Comparison of ENCODE assay signal across 8 cellular contexts in the genomic region with DNA sequence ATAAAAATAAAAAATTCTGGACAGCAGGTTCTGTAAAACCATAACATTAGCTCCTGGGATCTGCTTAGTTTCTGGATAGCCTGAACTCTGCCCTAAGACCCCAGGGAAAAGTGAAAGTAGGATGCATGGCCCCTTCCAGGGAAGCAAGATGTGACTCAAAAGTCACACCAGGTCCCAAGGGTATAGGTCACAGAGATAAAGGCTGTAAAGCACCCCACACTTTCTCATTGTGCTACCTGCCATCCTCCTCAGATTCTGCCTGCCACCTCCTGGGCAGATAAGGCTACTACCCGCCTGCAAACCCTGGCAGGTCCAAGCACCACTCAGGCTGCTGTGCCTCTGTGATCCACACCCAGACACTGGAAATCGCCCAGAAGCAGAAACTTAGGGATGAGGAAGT. TPM values are rescaled to one million over a fixed set of nuclear protein-coding genes. Genes with fewer than 3 reads are reported as not detected.
A peak's percentile ranks its signal among the peaks of the same experiment; 100 is the strongest.
DNase-seq lines count a peak whose midpoint lies in the region; ATAC-seq and TF ChIP-seq lines count a peak whose summit lies in the region.

No MANE protein-coding gene starts in this region.

- no peak overlapping the region for H3K4me2 ChIP-seq in OCI-LY7 (ENCODE audit: low read length)

- DNase-seq in SIG-M5 treated with dmso at 0.1 percent for 504 hours (lab: John Stamatoyannopoulos, UW; ENCODE audit: unreplicated experiment) (peak; percentile 46), SIG-M5 (lab: John Stamatoyannopoulos, UW) (no peak), OCI-LY7 (ENCODE audit: low spot score) (peak; percentile 76), left ventricle myocardium inferior (peak; percentile 39), putamen (ENCODE audit: low spot score) (no peak)
- peak; percentile 47 for DNase-seq in activated T-helper 2 cell treated with anti-CD3 and anti-CD28 coated beads, Interferon-gamma antibody, Interleukin-2, Interleukin-4, amounts not matched to agents 10 μg/mL and 5 μg/mL and 100 μg/mL, durations not matched to agents 14 hours and 24 hours and 36 hours (ENCODE audit: low spot score)
- DNase-seq in stimulated activated CD4-positive, alpha-beta T cell treated with anti-CD3 and anti-CD28 coated beads, Interleukin-12 subunit alpha, Interleukin-12 subunit beta, amount 100 ng/mL, for 48 hours (ENCODE audit: low read depth in 2 of 3, low spot score in 1 of 3): peak; percentile 31 to 52 (median 38)

- intact Hi-C loops in OCI-LY7 (cut with micrococcal nuclease; ENCODE audit: unreplicated experiment): loop anchor here (1.0 to 10.0 kb wide), 5 partner anchors 116 to 324 kb away; partner anchors contain the start of gene FXYD7
- intact Hi-C loops in activated T-helper 2 cell treated with anti-CD3 and anti-CD28 coated beads, Interferon-gamma antibody, Interleukin-2, Interleukin-4, amounts not matched to agents 10 μg/mL and 5 μg/mL and 100 μg/mL, durations not matched to agents 14 hours and 24 hours and 36 hours (cut with micrococcal nuclease): loop anchor here (1.0 to 2.0 kb wide), 2 partner anchors 18 to 116 kb away; no protein-coding TSS in a partner anchor
- intact Hi-C loops in left ventricle myocardium inferior (cut with micrococcal nuclease): loop anchor here (10.0 kb wide), 1 partner anchor 114 kb away; the partner anchor contains the start of gene FFAR3

- no peaks in the 10 kb centered on the region for H3K79me2 ChIP-seq in OCI-LY7 (ENCODE audit: insufficient read depth, low read depth, low read length)

- no peak overlapping the region for H3K27ac Mint-ChIP-seq in activated T-helper 2 cell treated with anti-CD3 and anti-CD28 coated beads, Interferon-gamma antibody, Interleukin-2, Interleukin-4, amounts not matched to agents 10 μg/mL and 5 μg/mL and 100 μg/mL, durations not matched to agents 14 hours and 24 hours and 36 hours

- peak; percentile 65 for ATAC-seq in HG02981 (IDR thresholded peaks at IDR 0.05; ENCODE audit: unreplicated experiment)

- H3K27ac ChIP-seq in OCI-LY7 (ENCODE audit: low read depth, low read length, poor library complexity, severe bottlenecking) (no peak overlapping the region), left ventricle myocardium inferior (replicated peaks) (no peak overlapping the region)

- BruUV-seq in OCI-LY7 (replicated peaks; lab: Mats Ljungman, UMichigan): no TSS peak

- H4K20me1 ChIP-seq in OCI-LY7 (ENCODE audit: insufficient read depth, low read length): no peaks in the 10 kb centered on the region

- H3K4me3 Mint-ChIP-seq in activated T-helper 2 cell treated with anti-CD3 and anti-CD28 coated beads, Interferon-gamma antibody, Interleukin-2, Interleukin-4, amounts not matched to agents 10 μg/mL and 5 μg/mL and 100 μg/mL, durations not matched to agents 14 hours and 24 hours and 36 hours (ENCODE audit: low read depth): no peak overlapping the region

- H2AFZ ChIP-seq in OCI-LY7 (ENCODE audit: low read length): no peak overlapping the region

- POLR2A ChIA-PET in OCI-LY7 (lab: Charles Lee): no interaction called here

- CTCF ChIA-PET in OCI-LY7 (lab: Charles Lee; ENCODE audit: unreplicated experiment): no interaction called here

- H3K4me3 ChIP-seq in OCI-LY7 (ENCODE audit: low read depth, low read length, poor library complexity, severe bottlenecking): no peak overlapping the region
- H3K4me3 ChIP-seq in left ventricle myocardium inferior: no peak overlapping the region

- peaks cover 4% of the 10 kb centered on the region for H3K27me3 Mint-ChIP-seq in activated T-helper 2 cell treated with anti-CD3 and anti-CD28 coated beads, Interferon-gamma antibody, Interleukin-2, Interleukin-4, amounts not matched to agents 10 μg/mL and 5 μg/mL and 100 μg/mL, durations not matched to agents 14 hours and 24 hours and 36 hours (ENCODE audit: low read depth)

- H3K36me3 ChIP-seq in OCI-LY7 (ENCODE audit: insufficient read depth, low read length): no peaks in the 10 kb centered on the region
- no peaks in the 10 kb centered on the region for H3K36me3 ChIP-seq in left ventricle myocardium inferior

- no peaks in the 10 kb centered on the region for H3K9me3 Mint-ChIP-seq in activated T-helper 2 cell treated with anti-CD3 and anti-CD28 coated beads, Interferon-gamma antibody, Interleukin-2, Interleukin-4, amounts not matched to agents 10 μg/mL and 5 μg/mL and 100 μg/mL, durations not matched to agents 14 hours and 24 hours and 36 hours

- H3K9me3 ChIP-seq in OCI-LY7 (ENCODE audit: low read length) (no peaks in the 10 kb centered on the region), left ventricle myocardium inferior (replicated peaks) (no peaks in the 10 kb centered on the region)

- H3K4me1 Mint-ChIP-seq in activated T-helper 2 cell treated with anti-CD3 and anti-CD28 coated beads, Interferon-gamma antibody, Interleukin-2, Interleukin-4, amounts not matched to agents 10 μg/mL and 5 μg/mL and 100 μg/mL, durations not matched to agents 14 hours and 24 hours and 36 hours (ENCODE audit: low read depth): peaks cover 14% of the 10 kb centered on the region

- peaks cover 2% of the 10 kb centered on the region for H3K4me1 ChIP-seq in OCI-LY7 (ENCODE audit: insufficient read depth, low read length, poor library complexity, severe bottlenecking)
- no peaks in the 10 kb centered on the region for H3K4me1 ChIP-seq in left ventricle myocardium inferior

- TF ChIP-seq CTCF in OCI-LY7 (conservative IDR thresholded peaks at IDR 0.05; ENCODE audit: low read length) (peak; percentile 81), left ventricle myocardium inferior (IDR thresholded peaks at IDR 0.05; ENCODE audit: borderline replicate concordance) (peak; percentile 78)

- H3K27me3 ChIP-seq in left ventricle myocardium inferior (ENCODE audit: low read depth): no peaks in the 10 kb centered on the region

- no peaks in the 10 kb centered on the region for H3K9me2 ChIP-seq in OCI-LY7 (ENCODE audit: insufficient read depth, low read length)

- no peaks in the 10 kb centered on the region for H3K36me3 Mint-ChIP-seq in activated T-helper 2 cell treated with anti-CD3 and anti-CD28 coated beads, Interferon-gamma antibody, Interleukin-2, Interleukin-4, amounts not matched to agents 10 μg/mL and 5 μg/mL and 100 μg/mL, durations not matched to agents 14 hours and 24 hours and 36 hours (ENCODE audit: low read depth)

RNA-seq across cellular contexts. Expression of gene FFAR2, which starts 20.6 kb away (rescaled TPM):
- not detected in 2 replicates for total RNA-seq in OCI-LY7 (2014; rRNA removed; shearing (Covaris generic))
- total RNA-seq in OCI-LY7 (2022): not detected in 2 replicates
- total RNA-seq in activated T-helper 2 cell treated with anti-CD3 and anti-CD28 coated beads, Interferon-gamma antibody, Interleukin-2, Interleukin-4, amounts not matched to agents 10 μg/mL and 5 μg/mL and 100 μg/mL, durations not matched to agents 14 hours and 24 hours and 36 hours: not detected in 2 replicates
- total RNA-seq in left ventricle myocardium inferior: 0.27 TPM

RNA-seq across cellular contexts. Expression of gene KRTDAP, which starts 21.6 kb away (rescaled TPM):
- not detected in 2 replicates for total RNA-seq in OCI-LY7 (2014; rRNA removed; shearing (Covaris generic))
- not detected in 2 replicates for total RNA-seq in OCI-LY7 (2022)
- total RNA-seq in activated T-helper 2 cell treated with anti-CD3 and anti-CD28 coated beads, Interferon-gamma antibody, Interleukin-2, Interleukin-4, amounts not matched to agents 10 μg/mL and 5 μg/mL and 100 μg/mL, durations not matched to agents 14 hours and 24 hours and 36 hours: not detected in 2 replicates
- not detected for total RNA-seq in left ventricle myocardium inferior

RNA-seq across cellular contexts. Expression of gene DMKN, which starts 44.8 kb away (rescaled TPM):
- not detected in 2 replicates for total RNA-seq in OCI-LY7 (2014; rRNA removed; shearing (Covaris generic))
- total RNA-seq in OCI-LY7 (2022) (not detected in 2 replicates), left ventricle myocardium inferior (7.9 TPM)
- total RNA-seq in activated T-helper 2 cell treated with anti-CD3 and anti-CD28 coated beads, Interferon-gamma antibody, Interleukin-2, Interleukin-4, amounts not matched to agents 10 μg/mL and 5 μg/mL and 100 μg/mL, durations not matched to agents 14 hours and 24 hours and 36 hours: 0.27 TPM in 1 of 2 replicates, not detected in the other

RNA-seq across cellular contexts. Expression of gene SBSN, which starts 59.5 kb away (rescaled TPM):
- not detected in 2 replicates for total RNA-seq in OCI-LY7 (2014; rRNA removed; shearing (Covaris generic))
- total RNA-seq in OCI-LY7 (2022) (not detected in 2 replicates), left ventricle myocardium inferior (not detected)
- total RNA-seq in activated T-helper 2 cell treated with anti-CD3 and anti-CD28 coated beads, Interferon-gamma antibody, Interleukin-2, Interleukin-4, amounts not matched to agents 10 μg/mL and 5 μg/mL and 100 μg/mL, durations not matched to agents 14 hours and 24 hours and 36 hours: not detected in 2 replicates

Comparison
In these comparisons a context has a peak if more than half of its experiments do, and no peak if none do; other contexts are left out.
1. DNase-seq: peak in SIG-M5 treated with dmso at 0.1 percent for 504 hours (single experiment), OCI-LY7 (single experiment), activated T-helper 2 cell treated with anti-CD3 and anti-CD28 coated beads, Interferon-gamma antibody, Interleukin-2, Interleukin-4, amounts not matched to agents 10 μg/mL and 5 μg/mL and 100 μg/mL, durations not matched to agents 14 hours and 24 hours and 36 hours (single experiment), left ventricle myocardium inferior (single experiment) and stimulated activated CD4-positive, alpha-beta T cell treated with anti-CD3 and anti-CD28 coated beads, Interleukin-12 subunit alpha, Interleukin-12 subunit beta, amount 100 ng/mL, for 48 hours (3 of 3); none in SIG-M5 (single experiment) and putamen (single experiment).